ENCODE assay signal across 12 cellular contexts in the genomic region with DNA sequence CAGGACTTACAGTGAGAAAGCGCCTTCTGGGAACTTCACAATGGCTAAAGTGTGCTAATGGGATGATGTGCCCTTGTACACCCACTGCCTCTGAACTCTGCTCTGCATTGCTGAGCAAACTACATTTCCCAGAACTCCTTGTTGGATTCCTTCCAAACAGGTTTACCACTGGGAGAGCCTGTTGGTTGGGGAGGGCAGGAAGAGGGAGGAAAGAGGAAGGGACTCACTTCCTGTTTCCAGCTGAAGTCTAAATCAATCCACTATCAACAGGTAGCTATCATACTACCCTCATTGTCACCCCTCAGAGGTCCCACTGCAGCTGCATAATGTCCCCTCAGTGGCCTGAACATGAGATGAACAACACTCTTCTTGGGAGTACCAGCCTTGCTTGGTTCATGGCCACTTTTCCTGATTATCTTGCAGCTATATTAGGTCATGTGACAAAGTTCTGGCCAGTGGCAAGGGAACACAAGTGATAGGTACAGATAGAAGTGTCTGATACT. TPM values are rescaled to one million over a fixed set of nuclear protein-coding genes. Genes with fewer than 3 reads are reported as not detected.
DNase-seq lines count a peak whose midpoint lies in the region; ATAC-seq, FAIRE-seq and TF ChIP-seq lines count a peak whose summit lies in the region.
"Had no signal": no experiment of that assay in that cellular context is flagged by ENCODE, and none has a peak within 500 bp of the region (broad histone marks: within the 10 kb centered on the region; RNA-seq: fewer than 3 reads in every experiment).

No MANE protein-coding gene starts in this region.

- H3K27ac ChIP-seq in breast epithelium (no peak overlapping the region), mammary epithelial cell (ENCODE audit: insufficient read depth, low read depth, low read length) (no peak overlapping the region)

- no peaks in the 10 kb centered on the region for H3K4me1 Mint-ChIP-seq in MCF 10A (ENCODE audit: insufficient read depth, unreplicated experiment)
- H3K4me1 Mint-ChIP-seq: nephron had no signal

- no peaks in the 10 kb centered on the region for H3K27me3 ChIP-seq in breast epithelium
- no peaks in the 10 kb centered on the region for H3K27me3 ChIP-seq in mammary epithelial cell (ENCODE audit: insufficient read depth, low read length)

- H3K9me3 ChIP-seq in breast epithelium (no peaks in the 10 kb centered on the region), mammary epithelial cell (replicated peaks; ENCODE audit: insufficient read depth, low read length) (no peaks in the 10 kb centered on the region)

- no peaks in the 10 kb centered on the region for H3K9me3 Mint-ChIP-seq in MCF 10A (ENCODE audit: unreplicated experiment)
- H3K9me3 Mint-ChIP-seq: stimulated activated naive CD8-positive, alpha-beta T cell treated with anti-CD3 and anti-CD28 coated beads, Interleukin-15, Interleukin-2, amounts not matched to agents 100 ng/mL and 50 ng/mL, for 24 hours had no signal

- intact Hi-C loops in MCF 10A (cut with micrococcal nuclease) (no loop called here), breast epithelium (cut with DNase I; ENCODE audit: low total_unique reads) (no loop called here), mammary epithelial cell (cut with micrococcal nuclease) (no loop called here)

- CTCF ChIA-PET in MCF 10A (lab: Yijun Ruan, JAX): no interaction called here
- CTCF ChIA-PET in mammary epithelial cell (lab: Charles Lee; ENCODE audit: low non-redundant PET): no interaction called here

- H2AFZ ChIP-seq in mammary epithelial cell (ENCODE audit: low read depth, low read length): peak overlapping the region; percentile 73

- no peaks in the 10 kb centered on the region for H4K20me1 ChIP-seq in mammary epithelial cell (ENCODE audit: insufficient read depth, low read length)

- peaks cover 11% of the 10 kb centered on the region for H3K27me3 Mint-ChIP-seq in MCF 10A (ENCODE audit: insufficient read depth, unreplicated experiment)
- H3K27me3 Mint-ChIP-seq: stimulated activated naive CD8-positive, alpha-beta T cell treated with anti-CD3 and anti-CD28 coated beads, Interleukin-15, Interleukin-2, amounts not matched to agents 100 ng/mL and 50 ng/mL, for 24 hours had no signal

- dilution Hi-C loops in mammary epithelial cell (cut with HindIII; ENCODE audit: low sequenced_read_pairs): no loop called here

- H3K36me3 Mint-ChIP-seq in MCF 10A (ENCODE audit: insufficient read depth, unreplicated experiment): no peaks in the 10 kb centered on the region

- FAIRE-seq in urothelium cell line (lab: Jason Lieb, UNC): no peak

- in situ Hi-C loops in mammary epithelial cell (cut with MboI; ENCODE audit: low sequenced_read_pairs in 2 of 2): no loop called here

- no peak overlapping the region for H3K27ac Mint-ChIP-seq in MCF 10A (ENCODE audit: low read depth, unreplicated experiment)
- H3K27ac Mint-ChIP-seq: nephron; stimulated activated naive CD8-positive, alpha-beta T cell treated with anti-CD3 and anti-CD28 coated beads, Interleukin-15, Interleukin-2, amounts not matched to agents 100 ng/mL and 50 ng/mL, for 24 hours had no signal

- no peak for ATAC-seq in HG03097 (IDR thresholded peaks at IDR 0.05; ENCODE audit: low FRiP score, unreplicated experiment)
- no peak for ATAC-seq in stimulated activated naive CD8-positive, alpha-beta T cell treated with anti-CD3 and anti-CD28 coated beads, Interleukin-15, Interleukin-2, amounts not matched to agents 100 U/mL and 50 U/mL, for 24 hours

- H3K36me3 ChIP-seq in breast epithelium: no peaks in the 10 kb centered on the region
- H3K36me3 ChIP-seq in mammary epithelial cell (ENCODE audit: insufficient read depth, low read length): no peaks in the 10 kb centered on the region

- no peaks in the 10 kb centered on the region for H3K79me2 ChIP-seq in mammary epithelial cell (ENCODE audit: insufficient read depth, low read length)

- H3K4me2 ChIP-seq in mammary epithelial cell (ENCODE audit: insufficient read depth, low read depth, low read length): no peak overlapping the region

- TF ChIP-seq POLR2A in breast epithelium (IDR thresholded peaks at IDR 0.05) (no peak), NB4 (IDR thresholded peaks at IDR 0.05; ENCODE audit: extremely low read depth, insufficient read length) (no peak)

- TF ChIP-seq CTCF in MCF 10A (IDR thresholded peaks at IDR 0.05; ENCODE audit: unreplicated experiment): no peak
- TF ChIP-seq CTCF in breast epithelium (IDR thresholded peaks at IDR 0.05): no peak
- TF ChIP-seq CTCF in NB4 (IDR thresholded peaks at IDR 0.05; ENCODE audit: low read depth, low read length): no peak
- no peak for TF ChIP-seq CTCF in mammary epithelial cell (conservative IDR thresholded peaks at IDR 0.05 in 1 of 2, IDR thresholded peaks at IDR 0.05 in 1 of 2; ENCODE audit: extremely low read depth in 1 of 2, insufficient read depth in 1 of 2, low read depth in 1 of 2, low read length in 2 of 2)

- DNase-seq in MCF 10A (ENCODE audit: unreplicated experiment) (peak; percentile 17), breast epithelium (ENCODE audit: low spot score in 2 of 2) (no peak), NB4 (ENCODE audit: low read depth) (peak; percentile 42), mammary epithelial cell (peak; percentile 27), urothelium cell line (ENCODE audit: low spot score) (peak; percentile 30), NAMALWA (ENCODE audit: low spot score) (no peak)
- DNase-seq in stimulated activated naive CD8-positive, alpha-beta T cell treated with anti-CD3 and anti-CD28 coated beads, Interleukin-15, Interleukin-2, amounts not matched to agents 100 U/mL and 50 U/mL, for 24 hours: no peak
- DNase-seq: effector CD8-positive, alpha-beta T cell; hippocampal formation had no signal

- no peak overlapping the region for H3K4me3 ChIP-seq in breast epithelium
- no peak overlapping the region for H3K4me3 ChIP-seq in NB4 (ENCODE audit: low read depth, low read length)
- H3K4me3 ChIP-seq in mammary epithelial cell (replicated peaks in 1 of 3; ENCODE audit: insufficient read depth in 1 of 3, low read depth in 2 of 3, low read length in 3 of 3): no peak overlapping the region

- 86% methylated on average over 1 of the region's 1 CpG for WGBS in mammary epithelial cell (ENCODE audit: low coverage, missing lambda C conversion rate)

- H3K4me3 Mint-ChIP-seq in MCF 10A (ENCODE audit: unreplicated experiment): no peak overlapping the region
- H3K4me3 Mint-ChIP-seq: nephron; stimulated activated naive CD8-positive, alpha-beta T cell treated with anti-CD3 and anti-CD28 coated beads, Interleukin-15, Interleukin-2, amounts not matched to agents 100 ng/mL and 50 ng/mL, for 24 hours had no signal

- H3K4me1 ChIP-seq in breast epithelium (no peaks in the 10 kb centered on the region), mammary epithelial cell (ENCODE audit: insufficient read depth, low read length) (no peaks in the 10 kb centered on the region)

- BruUV-seq in MCF 10A (replicated peaks; lab: Mats Ljungman, UMichigan) (no TSS peak), mammary epithelial cell (replicated peaks; lab: Mats Ljungman, UMichigan) (no TSS peak)

- no peak overlapping the region for H3K9ac ChIP-seq in mammary epithelial cell (ENCODE audit: insufficient read depth, low read length)

- POLR2A ChIA-PET in MCF 10A (lab: Yijun Ruan, JAX): no interaction called here

RNA-seq across cellular contexts. Expression of a gene that starts 58.2 kb away (rescaled TPM):
- total RNA-seq in MCF 10A (2022) (not detected in 2 replicates), breast epithelium (not detected), mammary epithelial cell (not detected)
- not detected for polyA plus RNA-seq in mammary epithelial cell
- polyA minus RNA-seq in mammary epithelial cell: not detected

Comparison
In these comparisons a context has a peak if more than half of its experiments do, and no peak if none do; other contexts are left out.
1. DNase-seq: peak in MCF 10A (single experiment), NB4 (single experiment), mammary epithelial cell (single experiment) and urothelium cell line (single experiment); none in breast epithelium (0 of 2), NAMALWA (single experiment) and stimulated activated naive CD8-positive, alpha-beta T cell treated with anti-CD3 and anti-CD28 coated beads, Interleukin-15, Interleukin-2, amounts not matched to agents 100 U/mL and 50 U/mL, for 24 hours (single experiment).